ENCODE assay signal across 18 cellular contexts in genomic region chr17:28473542-28473941, GRCh38. TPM values are rescaled to one million over a fixed set of nuclear protein-coding genes. Genes with fewer than 3 reads are reported as not detected.
DNase-seq lines count a peak whose midpoint lies in the region; ATAC-seq, FAIRE-seq and TF ChIP-seq lines count a peak whose summit lies in the region.
"Had no signal": no experiment of that assay in that cellular context is flagged by ENCODE, and none has a peak within 500 bp of the region (broad histone marks: within the 10 kb centered on the region; RNA-seq: fewer than 3 reads in every experiment).

A gene with protein sequence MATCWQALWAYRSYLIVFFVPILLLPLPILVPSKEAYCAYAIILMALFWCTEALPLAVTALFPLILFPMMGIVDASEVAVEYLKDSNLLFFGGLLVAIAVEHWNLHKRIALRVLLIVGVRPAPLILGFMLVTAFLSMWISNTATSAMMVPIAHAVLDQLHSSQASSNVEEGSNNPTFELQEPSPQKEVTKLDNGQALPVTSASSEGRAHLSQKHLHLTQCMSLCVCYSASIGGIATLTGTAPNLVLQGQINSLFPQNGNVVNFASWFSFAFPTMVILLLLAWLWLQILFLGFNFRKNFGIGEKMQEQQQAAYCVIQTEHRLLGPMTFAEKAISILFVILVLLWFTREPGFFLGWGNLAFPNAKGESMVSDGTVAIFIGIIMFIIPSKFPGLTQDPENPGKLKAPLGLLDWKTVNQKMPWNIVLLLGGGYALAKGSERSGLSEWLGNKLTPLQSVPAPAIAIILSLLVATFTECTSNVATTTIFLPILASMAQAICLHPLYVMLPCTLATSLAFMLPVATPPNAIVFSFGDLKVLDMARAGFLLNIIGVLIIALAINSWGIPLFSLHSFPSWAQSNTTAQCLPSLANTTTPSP (plus strand): TSS chr17:28473644. CDS start chr17:28473713, 69 bp downstream.

- H3K27ac ChIP-seq in coronary artery = no peak within 1 kb of the TSS
- H3K27ac ChIP-seq in pancreas = no peak within 1 kb of the TSS
- H3K27ac ChIP-seq: esophagus muscularis mucosa, lower lobe of right lung had no signal

- no peaks in the 10 kb centered on the region; the same call in 1 of the 2 replicates for H3K36me3 Mint-ChIP-seq in HFFc6 (ENCODE audit: low read depth)
- H3K36me3 Mint-ChIP-seq in activated T-cell treated with anti-CD3 and anti-CD28 coated beads, Interleukin-2, amount 50 U/mL, for 4 hours (ENCODE audit: insufficient read depth) = no peaks in the 10 kb centered on the region
- H3K36me3 Mint-ChIP-seq: activated naive CD4-positive, alpha-beta T cell treated with anti-CD3 and anti-CD28 coated beads, Interleukin-2, amount 10 ng/mL, durations not matched to agents 7 days and 5 days had no signal

- H3K36me3 ChIP-seq in pancreas = no peaks in the 10 kb centered on the region
- H3K36me3 ChIP-seq: cardiac muscle cell, esophagus muscularis mucosa, lower lobe of right lung had no signal

- H3K27me3 Mint-ChIP-seq in HFFc6 (ENCODE audit: insufficient read depth) = peaks cover 70% of the 10 kb centered on the region
- no peaks in the 10 kb centered on the region for H3K27me3 Mint-ChIP-seq in activated T-cell treated with anti-CD3 and anti-CD28 coated beads, Interleukin-2, amount 50 U/mL, for 4 hours (ENCODE audit: low read depth)
- H3K27me3 Mint-ChIP-seq: activated naive CD4-positive, alpha-beta T cell treated with anti-CD3 and anti-CD28 coated beads, Interleukin-2, amount 10 ng/mL, durations not matched to agents 7 days and 5 days had no signal

- H3K4me3 ChIP-seq in coronary artery = no peak within 1 kb of the TSS
- H3K4me3 ChIP-seq in pancreas = no peak within 1 kb of the TSS
- H3K4me3 ChIP-seq: cardiac muscle cell, esophagus muscularis mucosa, lower lobe of right lung, smooth muscle cell had no signal

- ATAC-seq in pancreas = peak; percentile 45 to 84 (median 65)
- ATAC-seq in activated T-cell treated with anti-CD3 and anti-CD28 coated beads, Interleukin-2, amount 50 U/mL, for 4 hours = no peak

- intact Hi-C loops in pancreas (cut with DNase I) = no loop called here

- no peaks in the 10 kb centered on the region for H3K4me1 Mint-ChIP-seq in HFFc6 (ENCODE audit: low read depth)
- H3K4me1 Mint-ChIP-seq in activated T-cell treated with anti-CD3 and anti-CD28 coated beads, Interleukin-2, amount 50 U/mL, for 4 hours (ENCODE audit: low read depth) = peaks cover 17% of the 10 kb centered on the region

- no peaks in the 10 kb centered on the region for H3K27me3 ChIP-seq in pancreas
- H3K27me3 ChIP-seq: cardiac muscle cell had no signal

- no peak within 1 kb of the TSS for H3K27ac Mint-ChIP-seq in HFFc6
- H3K27ac Mint-ChIP-seq: activated naive CD4-positive, alpha-beta T cell treated with anti-CD3 and anti-CD28 coated beads, Interleukin-2, amount 10 ng/mL, durations not matched to agents 7 days and 5 days had no signal

- TF ChIP-seq CTCF in HFFc6 (IDR thresholded peaks at IDR 0.05) (0 out of 2 replicates have a peak, but pooled peaks have one; percentile 17), coronary artery (IDR thresholded peaks at IDR 0.05) (no peak), pancreas (IDR thresholded peaks at IDR 0.05) (no peak)

- no peak for FAIRE-seq in pancreas (lab: Jason Lieb, UNC)
- FAIRE-seq: RCC 7860 had no signal

- no peaks in the 10 kb centered on the region for H3K9me3 Mint-ChIP-seq in HFFc6
- H3K9me3 Mint-ChIP-seq in activated T-cell treated with anti-CD3 and anti-CD28 coated beads, Interleukin-2, amount 50 U/mL, for 4 hours = no peaks in the 10 kb centered on the region
- H3K9me3 Mint-ChIP-seq: activated naive CD4-positive, alpha-beta T cell treated with anti-CD3 and anti-CD28 coated beads, Interleukin-2, amount 10 ng/mL, durations not matched to agents 7 days and 5 days had no signal

- no peaks in the 10 kb centered on the region for H3K9me3 ChIP-seq in pancreas
- H3K9me3 ChIP-seq: esophagus muscularis mucosa, lower lobe of right lung had no signal

- WGBS in pancreas, 2 donors = 50 to 62% methylated on average over 5 of the region's 5 CpGs

- H3K4me3 Mint-ChIP-seq in HFFc6 = no peak within 1 kb of the TSS
- H3K4me3 Mint-ChIP-seq in activated T-cell treated with anti-CD3 and anti-CD28 coated beads, Interleukin-2, amount 50 U/mL, for 4 hours = no peak within 1 kb of the TSS
- H3K4me3 Mint-ChIP-seq: activated naive CD4-positive, alpha-beta T cell treated with anti-CD3 and anti-CD28 coated beads, Interleukin-2, amount 10 ng/mL, durations not matched to agents 7 days and 5 days had no signal

- peak; percentile 8 for DNase-seq in NCI-H1694 treated with DMSO at 0.1 percent for 48 hours (lab: John Stamatoyannopoulos, UW)
- DNase-seq in NCI-H1694 (lab: John Stamatoyannopoulos, UW) = no peak
- DNase-seq in HFFc6 = no peak
- DNase-seq in coronary artery (ENCODE audit: low spot score) = peak; percentile 56
- peak in 2 of 6 donors; percentile 29 to 49 for DNase-seq in pancreas
- no peak for DNase-seq in globus pallidus (ENCODE audit: low spot score)
- DNase-seq in activated T-cell treated with anti-CD3 and anti-CD28 coated beads, Interleukin-2, amount 50 U/mL, for 4 hours = no peak
- no peak for DNase-seq in DMS153 treated with DMSO at 0.1 percent for 48 hours (lab: John Stamatoyannopoulos, UW; ENCODE audit: unreplicated experiment)
- DNase-seq: activated naive CD4-positive, alpha-beta T cell treated with anti-CD3 and anti-CD28 coated beads, Interleukin-2, amount 10 ng/mL, durations not matched to agents 7 days and 5 days; lower lobe of right lung; NCI-H345; T-helper 9 cell had no signal

- no peaks in the 10 kb centered on the region for H3K4me1 ChIP-seq in pancreas
- H3K4me1 ChIP-seq: esophagus muscularis mucosa had no signal

RNA-seq across cellular contexts. Expression of the gene that starts here (rescaled TPM):
- total RNA-seq in HFFc6 (2021; fragmentation: NEBNext Ultra II Directional; extraction: Animal tissue kit (Norgen Biotek cat#: 25700)) = under 1 TPM in 2 of 6 experiments, not detected in 4; 0.07 to 0.08 TPM
- under 1 TPM in 3 of 6 donors, not detected in 3; 0.04 to 0.42 (median 0.06) TPM for total RNA-seq in pancreas
- polyA plus RNA-seq in pancreas = under 1 TPM in 1 of 2 donors, not detected in 1; 0.09 TPM
- not detected for total RNA-seq in activated T-cell treated with anti-CD3 and anti-CD28 coated beads, Interleukin-2, amount 50 U/mL, for 4 hours
- total RNA-seq: A673, cardiac muscle cell, esophagus muscularis mucosa, HT1080, lower lobe of right lung, smooth muscle cell had no signal
- polyA plus RNA-seq: cardiac muscle cell, smooth muscle cell had no signal

Comparison
In these comparisons a context has a peak if more than half of its experiments do, and no peak if none do; other contexts are left out.
1. DNase-seq: peak in NCI-H1694 treated with DMSO at 0.1 percent for 48 hours (single experiment) and coronary artery (single experiment); none in NCI-H1694 (single experiment), HFFc6 (single experiment), globus pallidus (single experiment), activated T-cell treated with anti-CD3 and anti-CD28 coated beads, Interleukin-2, amount 50 U/mL, for 4 hours (single experiment) and DMS153 treated with DMSO at 0.1 percent for 48 hours (single experiment).
2. Peak in ATAC-seq in pancreas; RNA of the gene not detected or under 1 TPM.